Comparison of ENCODE assay signal across 9 cellular contexts in genomic region chr1:246497331-246497915, GRCh38. TPM values are rescaled to one million over a fixed set of nuclear protein-coding genes. Genes with fewer than 3 reads are reported as not detected.
A peak's percentile ranks its signal among the peaks of the same experiment; 100 is the strongest.
DNase-seq lines count a peak whose midpoint lies in the region; ATAC-seq and TF ChIP-seq lines count a peak whose summit lies in the region.
"Had no signal": no experiment of that assay in that cellular context is flagged by ENCODE, and none has a peak within 500 bp of the region (broad histone marks: within the 10 kb centered on the region; RNA-seq: fewer than 3 reads in every experiment).

No MANE protein-coding gene starts in this region.

- no peak overlapping the region for H3K27ac Mint-ChIP-seq in neural progenitor cell

- H2AFZ ChIP-seq in neural progenitor cell (replicated peaks), result no peak overlapping the region

- no peaks in the 10 kb centered on the region for H3F3A ChIP-seq in neural progenitor cell (ENCODE audit: low read depth)

- peaks cover 7% of the 10 kb centered on the region for H4K20me1 ChIP-seq in neural progenitor cell (ENCODE audit: low read depth)

- no peak overlapping the region for H3K27ac ChIP-seq in neural progenitor cell
- H3K27ac ChIP-seq: BLaER1 had no signal

- H3K4me3 Mint-ChIP-seq in neural progenitor cell, result no peak overlapping the region

- in situ Hi-C loops in SK-MEL-5 (cut with HindIII; ENCODE audit: low pct_unique_long_range_greater_than_20kb, low sequenced_read_pairs), result no loop called here

- peaks cover 2% of the 10 kb centered on the region for H3K4me1 Mint-ChIP-seq in neural progenitor cell

- H3K9me3 ChIP-seq in neural progenitor cell (ENCODE audit: low read depth), result no peaks in the 10 kb centered on the region
- H3K9me3 ChIP-seq: BLaER1 had no signal

- TF ChIP-seq CTCF in epithelial cell of proximal tubule (conservative IDR thresholded peaks at IDR 0.05; ENCODE audit: low read depth, low read length) (peak; percentile 72), neural progenitor cell (IDR thresholded peaks at IDR 0.05) (peak; percentile 74)

- H3K27me3 Mint-ChIP-seq in neural progenitor cell (ENCODE audit: insufficient read depth, low read depth), result no peaks in the 10 kb centered on the region

- H3K4me1 ChIP-seq in neural progenitor cell, result peaks cover 2% of the 10 kb centered on the region

- H3K9me3 Mint-ChIP-seq in neural progenitor cell, result no peaks in the 10 kb centered on the region

- peaks cover 5% of the 10 kb centered on the region for H3K36me3 Mint-ChIP-seq in neural progenitor cell

- no peak overlapping the region for H3K4me3 ChIP-seq in epithelial cell of proximal tubule (ENCODE audit: low read depth, low read length)
- H3K4me3 ChIP-seq in neural progenitor cell, result no peak overlapping the region
- H3K4me3 ChIP-seq: BLaER1 had no signal

- H3K27me3 ChIP-seq in neural progenitor cell, result no peaks in the 10 kb centered on the region
- H3K27me3 ChIP-seq: BLaER1 had no signal

- ATAC-seq in GM21528 (IDR thresholded peaks at IDR 0.05; ENCODE audit: low FRiP score, unreplicated experiment), result peak; percentile 69

- DNase-seq in NCI-H510A treated with DMSO at 0.1 percent for 48 hours (lab: John Stamatoyannopoulos, UW) (peak; percentile 14), NCI-H510A (lab: John Stamatoyannopoulos, UW) (no peak), NAMALWA (ENCODE audit: low spot score) (peak; percentile 89), SK-MEL-5 (ENCODE audit: low read depth, low spot score) (peak; percentile 81), epithelial cell of proximal tubule (ENCODE audit: low read depth) (no peak), neural progenitor cell (ENCODE audit: low spot score) (peak; percentile 66)
- DNase-seq in activated naive CD4-positive, alpha-beta T cell treated with Interleukin-2 at 50 U/mL for 16 hours, result no peak

- no peak overlapping the region for H3K9ac ChIP-seq in neural progenitor cell
- H3K9ac ChIP-seq: BLaER1 had no signal

- peaks cover 16% of the 10 kb centered on the region for H3K79me2 ChIP-seq in neural progenitor cell (ENCODE audit: low read depth)

- H3K4me2 ChIP-seq in neural progenitor cell, result no peak overlapping the region
- H3K4me2 ChIP-seq: BLaER1 had no signal

- no peaks in the 10 kb centered on the region for H3K36me3 ChIP-seq in neural progenitor cell

RNA-seq across cellular contexts. Expression of gene SMYD3, which starts 9.7 kb away (rescaled TPM):
- 30.1 and 33.4 TPM in 2 replicates for total RNA-seq in SK-MEL-5 (2014; rRNA removed; shearing (Covaris generic))
- polyA plus RNA-seq in SK-MEL-5 (2015; cell fraction: cytosol; rRNA removed), result 16.9 and 18.7 TPM in 2 replicates
- polyA plus RNA-seq in SK-MEL-5 (2015; cell fraction: nucleus; rRNA removed), result 2.9 and 7.9 TPM in 2 replicates
- total RNA-seq in epithelial cell of proximal tubule, result 18.3 and 23.8 TPM in 2 replicates
- total RNA-seq in neural progenitor cell (ENCODE audit: low replicate concordance), result 40.5 and 43.2 TPM in 2 replicates

Comparison
In these comparisons a context has a peak if more than half of its experiments do, and no peak if none do; other contexts are left out.
1. DNase-seq: peak in NCI-H510A treated with DMSO at 0.1 percent for 48 hours (single experiment), NAMALWA (single experiment), SK-MEL-5 (single experiment) and neural progenitor cell (single experiment); none in NCI-H510A (single experiment), epithelial cell of proximal tubule (single experiment) and activated naive CD4-positive, alpha-beta T cell treated with Interleukin-2 at 50 U/mL for 16 hours (single experiment).